In the genomic region with DNA sequence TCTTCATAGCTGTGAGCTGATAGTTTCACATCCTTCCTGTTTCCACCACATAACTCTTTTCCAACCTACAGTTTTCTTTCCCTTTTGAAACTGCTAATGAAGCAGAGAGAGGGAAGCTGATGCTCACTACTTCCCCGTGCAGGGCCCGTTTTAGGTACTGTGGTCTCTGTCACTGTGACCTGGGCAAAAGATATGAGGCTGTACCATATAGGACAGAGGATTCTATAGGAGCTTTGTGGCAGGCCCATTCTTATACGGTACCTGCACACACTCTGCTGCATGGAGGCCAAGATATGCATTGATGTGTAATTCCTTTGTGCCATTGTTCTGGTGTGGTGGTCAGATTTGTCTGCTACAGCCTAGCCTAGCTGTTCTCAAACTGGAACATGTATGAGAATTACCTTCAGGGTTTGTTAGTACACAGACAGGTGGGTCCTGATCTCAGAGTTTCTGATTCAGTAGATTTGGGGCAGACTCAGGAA, we compare ENCODE assay signal across 20 cellular contexts.
DNase-seq lines count a peak whose midpoint lies in the region; ATAC-seq, FAIRE-seq and TF ChIP-seq lines count a peak whose summit lies in the region.
"Had no signal": no experiment of that assay in that cellular context is flagged by ENCODE, and none has a peak within 500 bp of the region (broad histone marks: within the 10 kb centered on the region; RNA-seq: fewer than 3 reads in every experiment).

No MANE protein-coding gene starts in this region.

- H3K4me1 Mint-ChIP-seq in HFFc6 (ENCODE audit: low read depth): no peaks in the 10 kb centered on the region

- peak; percentile 65 for ATAC-seq in HG02885 (IDR thresholded peaks at IDR 0.05; ENCODE audit: poor library complexity, unreplicated experiment)
- ATAC-seq: gastroesophageal sphincter; natural killer cell treated with Interleukin-12 subunit alpha and Interleukin-12 subunit beta and Interleukin-15 and Interleukin-18, amount 100 ng/mL, for 72 hours; PC-3 had no signal

- no peaks in the 10 kb centered on the region; the same call in 1 of the 2 replicates for H3K27me3 Mint-ChIP-seq in HFFc6 (ENCODE audit: insufficient read depth)
- H3K27me3 Mint-ChIP-seq: natural killer cell treated with Interleukin-12 subunit alpha and Interleukin-12 subunit beta and Interleukin-15 and Interleukin-18, amount 100 ng/mL, for 72 hours had no signal

- no peaks in the 10 kb centered on the region for H3K9me3 Mint-ChIP-seq in HFFc6
- H3K9me3 Mint-ChIP-seq: natural killer cell treated with Interleukin-12 subunit alpha and Interleukin-12 subunit beta and Interleukin-15 and Interleukin-18, amount 100 ng/mL, for 72 hours had no signal

- no peak for TF ChIP-seq POLR2A in H54 (IDR thresholded peaks at IDR 0.05; ENCODE audit: low read depth, low read length)

- no peak for TF ChIP-seq CTCF in HFFc6 (IDR thresholded peaks at IDR 0.05)

- FAIRE-seq in GM19239 (lab: Jason Lieb, UNC) (no peak), H54 (lab: Jason Lieb, UNC) (no peak)

- no peak overlapping the region for H3K27ac Mint-ChIP-seq in HFFc6
- H3K27ac Mint-ChIP-seq: natural killer cell treated with Interleukin-12 subunit alpha and Interleukin-12 subunit beta and Interleukin-15 and Interleukin-18, amount 100 ng/mL, for 72 hours had no signal

- DNase-seq in NOMO-1 treated with DMSO at 0.1 percent for 48 hours (lab: John Stamatoyannopoulos, UW; ENCODE audit: unreplicated experiment) (peak; percentile 4), NOMO-1 treated with dmso at 0.1 percent for 144 hours (lab: John Stamatoyannopoulos, UW; ENCODE audit: unreplicated experiment) (no peak), NAMALWA (ENCODE audit: low spot score) (peak; percentile 16), GM19239 (ENCODE audit: insufficient read length, low spot score) (no peak), HFFc6 (no peak), H54 (ENCODE audit: insufficient read length, low spot score) (no peak)
- DNase-seq in activated T-cell treated with anti-CD3 and anti-CD28 coated beads, Interleukin-2, amount 50 U/mL, for 1 hour: no peak
- DNase-seq: 8988T; activated gamma-delta T cell; aorta; colonic mucosa; NCI-H1417 treated with DMSO at 0.1 percent for 48 hours; NCI-H345; PC-3; stimulated activated CD4-positive, alpha-beta T cell treated with anti-CD3 and anti-CD28 coated beads, Interleukin-15, amount 100 ng/mL, for 24 hours; WERI-Rb-1 had no signal

- H3K36me3 Mint-ChIP-seq in HFFc6 (ENCODE audit: low read depth): no peaks in the 10 kb centered on the region
- H3K36me3 Mint-ChIP-seq: CD14-positive monocyte; natural killer cell treated with Interleukin-12 subunit alpha and Interleukin-12 subunit beta and Interleukin-15 and Interleukin-18, amount 100 ng/mL, for 72 hours had no signal

- no peak overlapping the region for H3K4me3 Mint-ChIP-seq in HFFc6
- H3K4me3 Mint-ChIP-seq: CD14-positive monocyte; natural killer cell treated with Interleukin-12 subunit alpha and Interleukin-12 subunit beta and Interleukin-15 and Interleukin-18, amount 100 ng/mL, for 72 hours had no signal

Comparison
In these comparisons a context has a peak if more than half of its experiments do, and no peak if none do; other contexts are left out.
1. DNase-seq: peak in NOMO-1 treated with DMSO at 0.1 percent for 48 hours (single experiment) and NAMALWA (single experiment); none in NOMO-1 treated with dmso at 0.1 percent for 144 hours (single experiment), GM19239 (single experiment), HFFc6 (single experiment), H54 (single experiment) and activated T-cell treated with anti-CD3 and anti-CD28 coated beads, Interleukin-2, amount 50 U/mL, for 1 hour (single experiment).